Comparison of ENCODE assay signal across 8 cellular contexts in the genomic region with DNA sequence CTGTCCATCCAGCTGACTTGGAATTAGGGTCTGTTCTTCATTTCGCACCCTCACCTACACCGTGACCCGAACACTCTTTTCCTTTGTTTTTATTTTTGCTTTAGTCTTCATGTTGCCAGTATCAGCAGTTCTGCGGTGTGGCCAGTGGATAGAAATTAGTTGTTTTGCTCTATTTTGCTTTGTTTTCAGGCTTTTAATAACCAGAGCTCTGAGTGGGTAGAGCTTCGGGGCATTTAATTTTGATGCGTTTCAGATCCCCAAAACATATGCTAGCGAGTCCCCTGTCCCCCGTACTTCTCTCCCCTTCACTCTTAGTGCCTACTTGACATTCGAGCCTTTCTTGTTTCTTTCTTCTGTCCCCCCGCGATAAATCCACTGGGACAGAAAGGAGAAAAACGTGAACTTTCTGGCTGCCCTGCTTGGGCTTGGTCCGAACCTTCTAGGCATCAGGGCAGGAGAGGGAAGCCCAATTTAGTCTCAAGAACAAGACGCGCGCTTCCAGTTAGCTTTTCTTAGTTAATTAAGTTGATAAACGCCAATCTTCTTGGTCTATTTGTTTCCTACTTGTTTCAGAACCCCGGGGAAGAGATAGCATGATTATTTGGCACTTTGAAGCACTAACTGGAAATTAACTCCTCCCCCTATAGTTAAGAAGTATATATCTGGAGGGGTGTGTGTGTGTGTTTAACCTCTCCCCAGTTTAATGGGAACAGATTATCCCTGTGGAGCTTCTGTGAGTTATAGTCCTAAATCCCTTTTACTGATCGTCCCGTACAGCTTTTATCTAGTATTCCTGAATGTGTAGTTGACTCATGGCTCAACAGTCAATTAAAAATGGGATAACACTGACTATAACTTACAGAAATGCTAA. TPM values are rescaled to one million over a fixed set of nuclear protein-coding genes. Genes with fewer than 3 reads are reported as not detected.
DNase-seq lines count a peak whose midpoint lies in the region; ATAC-seq, FAIRE-seq and TF ChIP-seq lines count a peak whose summit lies in the region.

No MANE protein-coding gene starts in this region.

- no peaks in the 10 kb centered on the region for H3K36me3 ChIP-seq in Caco-2 (ENCODE audit: control insufficient read depth, insufficient read depth, low read length)

- no peak for ATAC-seq in stimulated activated memory B cell treated with anti-CD40 and anti-IgM and Interleukin-4, amounts not matched to agents 10 μg/mL and 1 μg/mL and 100 μg/mL, for 72 hours
- ATAC-seq in HG03378 (IDR thresholded peaks at IDR 0.05; ENCODE audit: unreplicated experiment): no peak

- FAIRE-seq in H54 (lab: Jason Lieb, UNC): no peak

- H3K4me3 Mint-ChIP-seq in Caco-2 (ENCODE audit: unreplicated experiment): peak overlapping the region; percentile 93
- peak overlapping the region; percentile 91 for H3K4me3 Mint-ChIP-seq in activated naive CD8-positive, alpha-beta T cell treated with anti-CD3 and anti-CD28 coated beads for 36 hours
- H3K4me3 Mint-ChIP-seq in stimulated activated memory B cell treated with anti-CD40 and anti-IgM and Interleukin-4, amounts not matched to agents 10 μg/mL and 1 μg/mL and 100 μg/mL, for 72 hours: peak overlapping the region; percentile 86

- H3K4me3 ChIP-seq in Caco-2 (ENCODE audit: low read depth, low read length) (peak overlapping the region; percentile 88), iPS-18c (ENCODE audit: insufficient read depth, low read depth, low read length) (peak overlapping the region; percentile 79)
- H3K4me3 ChIP-seq in Jurkat, Clone E6-1 (ENCODE audit: low read length): peak overlapping the region; percentile 86

- H3K4me1 ChIP-seq in Caco-2: peaks cover 9% of the 10 kb centered on the region; the same call in 1 of the 2 replicates

- H3K9me3 ChIP-seq in Caco-2: no peaks in the 10 kb centered on the region
- no peaks in the 10 kb centered on the region for H3K9me3 ChIP-seq in iPS-18c (ENCODE audit: control insufficient read depth, insufficient read depth, low read length)

- no peaks in the 10 kb centered on the region for H3K4me1 Mint-ChIP-seq in Caco-2 (ENCODE audit: low read depth, unreplicated experiment)
- peaks cover 43% of the 10 kb centered on the region for H3K4me1 Mint-ChIP-seq in activated naive CD8-positive, alpha-beta T cell treated with anti-CD3 and anti-CD28 coated beads for 36 hours
- H3K4me1 Mint-ChIP-seq in stimulated activated memory B cell treated with anti-CD40 and anti-IgM and Interleukin-4, amounts not matched to agents 10 μg/mL and 1 μg/mL and 100 μg/mL, for 72 hours: peaks cover 32% of the 10 kb centered on the region

- CTCF ChIA-PET in Caco-2 (lab: Charles Lee): interaction anchor here (0.9 to 2.1 kb wide), 2 partner anchors 12 kb away, joined by 4 to 16 read pairs; no protein-coding TSS in a partner anchor

- BruUV-seq in Caco-2 (replicated peaks; lab: Mats Ljungman, UMichigan): TSS peak; percentile 39

- POLR2A ChIA-PET in Caco-2 (lab: Charles Lee): interaction anchor here (1.0 kb wide), 1 partner anchor 159 kb away, joined by 10 read pairs; a partner anchor contains a TSS

- DNase-seq in Caco-2 (no peak), H54 (ENCODE audit: insufficient read length, low spot score) (no peak), NCI-H2107 (lab: John Stamatoyannopoulos, UW) (no peak)
- DNase-seq in Jurkat, Clone E6-1 (ENCODE audit: low read depth, low spot score): no peak
- DNase-seq in activated naive CD8-positive, alpha-beta T cell treated with anti-CD3 and anti-CD28 coated beads for 36 hours: no peak

- no peaks in the 10 kb centered on the region for H3K27me3 ChIP-seq in Caco-2 (replicated peaks; ENCODE audit: control insufficient read depth, insufficient read depth, low read length)

- no peak for TF ChIP-seq CTCF in Caco-2 (IDR thresholded peaks at IDR 0.05; ENCODE audit: insufficient read depth in 1 of 2, low read depth in 1 of 2, low read length in 1 of 2, severe bottlenecking in 1 of 2, unreplicated experiment in 1 of 2)

- no peak for TF ChIP-seq POLR2A in H54 (IDR thresholded peaks at IDR 0.05; ENCODE audit: low read depth, low read length)

- H3K27ac Mint-ChIP-seq in Caco-2 (ENCODE audit: unreplicated experiment): peak overlapping the region; percentile 87
- peak overlapping the region; percentile 89 for H3K27ac Mint-ChIP-seq in activated naive CD8-positive, alpha-beta T cell treated with anti-CD3 and anti-CD28 coated beads for 36 hours
- H3K27ac Mint-ChIP-seq in stimulated activated memory B cell treated with anti-CD40 and anti-IgM and Interleukin-4, amounts not matched to agents 10 μg/mL and 1 μg/mL and 100 μg/mL, for 72 hours: peak overlapping the region; percentile 94

- H3K9me3 Mint-ChIP-seq in Caco-2 (ENCODE audit: unreplicated experiment): no peaks in the 10 kb centered on the region
- no peaks in the 10 kb centered on the region for H3K9me3 Mint-ChIP-seq in activated naive CD8-positive, alpha-beta T cell treated with anti-CD3 and anti-CD28 coated beads for 36 hours
- no peaks in the 10 kb centered on the region for H3K9me3 Mint-ChIP-seq in stimulated activated memory B cell treated with anti-CD40 and anti-IgM and Interleukin-4, amounts not matched to agents 10 μg/mL and 1 μg/mL and 100 μg/mL, for 72 hours

- no peaks in the 10 kb centered on the region for H3K27me3 Mint-ChIP-seq in Caco-2 (ENCODE audit: insufficient read depth, unreplicated experiment)
- no peaks in the 10 kb centered on the region for H3K27me3 Mint-ChIP-seq in activated naive CD8-positive, alpha-beta T cell treated with anti-CD3 and anti-CD28 coated beads for 36 hours
- H3K27me3 Mint-ChIP-seq in stimulated activated memory B cell treated with anti-CD40 and anti-IgM and Interleukin-4, amounts not matched to agents 10 μg/mL and 1 μg/mL and 100 μg/mL, for 72 hours: no peaks in the 10 kb centered on the region

- intact Hi-C loops in Caco-2 (cut with micrococcal nuclease; ENCODE audit: unreplicated experiment): loop anchor here (2.0 to 5.0 kb wide), 5 partner anchors 111 to 401 kb away; a partner anchor contains a TSS

- no peaks in the 10 kb centered on the region for H3K36me3 Mint-ChIP-seq in Caco-2 (ENCODE audit: insufficient read depth, unreplicated experiment)
- peaks cover 1% of the 10 kb centered on the region for H3K36me3 Mint-ChIP-seq in activated naive CD8-positive, alpha-beta T cell treated with anti-CD3 and anti-CD28 coated beads for 36 hours
- no peaks in the 10 kb centered on the region for H3K36me3 Mint-ChIP-seq in stimulated activated memory B cell treated with anti-CD40 and anti-IgM and Interleukin-4, amounts not matched to agents 10 μg/mL and 1 μg/mL and 100 μg/mL, for 72 hours

RNA-seq across cellular contexts. Expression of a gene that starts 0.9 kb away (rescaled TPM):
- total RNA-seq in Caco-2 (2022): 2.7 and 2.9 TPM in 2 replicates
- polyA plus RNA-seq in Jurkat, Clone E6-1 (2012; ENCODE audit: insufficient read depth, insufficient read length): 3.7 TPM
- total RNA-seq in activated naive CD8-positive, alpha-beta T cell treated with anti-CD3 and anti-CD28 coated beads for 36 hours: 1 to 10 TPM; 1.4 to 1.8 TPM

RNA-seq across cellular contexts. Expression of a gene that starts 1.1 kb away (rescaled TPM):
- 14.2 and 23.8 TPM in 2 replicates for total RNA-seq in Caco-2 (2022)
- polyA plus RNA-seq in Jurkat, Clone E6-1 (2012; ENCODE audit: insufficient read depth, insufficient read length): 29.5 TPM
- total RNA-seq in activated naive CD8-positive, alpha-beta T cell treated with anti-CD3 and anti-CD28 coated beads for 36 hours: 10 to 100 TPM; 23.1 to 27.7 TPM
